14 cellular contexts compared by ENCODE assay signal in genomic region chr9:1434082-1434481, GRCh38.
DNase-seq lines count a peak whose midpoint lies in the region; ATAC-seq and TF ChIP-seq lines count a peak whose summit lies in the region.
"Had no signal": no experiment of that assay in that cellular context is flagged by ENCODE, and none has a peak within 500 bp of the region (broad histone marks: within the 10 kb centered on the region; RNA-seq: fewer than 3 reads in every experiment).

No MANE protein-coding gene starts in this region.

- no peak overlapping the region for H3K4me3 Mint-ChIP-seq in GM23338
- no peak overlapping the region for H3K4me3 Mint-ChIP-seq in activated naive CD8-positive, alpha-beta T cell treated with anti-CD3 and anti-CD28 coated beads for 36 hours
- H3K4me3 Mint-ChIP-seq: activated CD8-positive, alpha-beta T cell treated with anti-CD3 and anti-CD28 coated beads for 36 hours had no signal

- no peaks in the 10 kb centered on the region for H3K9me2 ChIP-seq in GM23338 (ENCODE audit: insufficient read depth)

- H3F3A ChIP-seq in GM23338 (replicated peaks; ENCODE audit: low read depth), result no peaks in the 10 kb centered on the region

- peaks cover 3% of the 10 kb centered on the region; the same call in 1 of the 2 replicates for H3K4me1 ChIP-seq in GM23338 (ENCODE audit: insufficient read depth)
- H3K4me1 ChIP-seq: breast epithelium, heart right ventricle had no signal

- H3K4me3 ChIP-seq in GM23338, result no peak overlapping the region
- H3K4me3 ChIP-seq: breast epithelium, heart right ventricle had no signal

- peaks cover 5% of the 10 kb centered on the region for H3K27me3 Mint-ChIP-seq in GM23338 (ENCODE audit: insufficient read depth, low read depth, poor library complexity)
- H3K27me3 Mint-ChIP-seq in activated naive CD8-positive, alpha-beta T cell treated with anti-CD3 and anti-CD28 coated beads for 36 hours, result peaks cover 13% of the 10 kb centered on the region

- H3K36me3 Mint-ChIP-seq in GM23338 (ENCODE audit: low read depth), result no peaks in the 10 kb centered on the region; the same call in 2 of the 3 replicates
- no peaks in the 10 kb centered on the region for H3K36me3 Mint-ChIP-seq in activated naive CD8-positive, alpha-beta T cell treated with anti-CD3 and anti-CD28 coated beads for 36 hours

- no peaks in the 10 kb centered on the region for H3K36me3 ChIP-seq in GM23338 (ENCODE audit: insufficient read depth)
- H3K36me3 ChIP-seq: breast epithelium, heart right ventricle had no signal

- no peak overlapping the region; the same call in 1 of the 2 replicates for H3K27ac Mint-ChIP-seq in GM23338
- no peak overlapping the region for H3K27ac Mint-ChIP-seq in activated naive CD8-positive, alpha-beta T cell treated with anti-CD3 and anti-CD28 coated beads for 36 hours
- H3K27ac Mint-ChIP-seq: activated CD8-positive, alpha-beta T cell treated with anti-CD3 and anti-CD28 coated beads for 36 hours had no signal

- ATAC-seq in GM23338, result no peak
- ATAC-seq: activated CD8-positive, alpha-beta T cell treated with anti-CD3 and anti-CD28 coated beads for 36 hours; heart right ventricle; left ventricle myocardium superior had no signal

- H2AFZ ChIP-seq in GM23338, result no peak overlapping the region; the same call in 1 of the 2 replicates

- peaks cover 9% of the 10 kb centered on the region; the same call in 2 of the 3 replicates for H3K4me1 Mint-ChIP-seq in GM23338
- H3K4me1 Mint-ChIP-seq in activated naive CD8-positive, alpha-beta T cell treated with anti-CD3 and anti-CD28 coated beads for 36 hours, result no peaks in the 10 kb centered on the region

- H3K9me3 Mint-ChIP-seq in GM23338, result no peaks in the 10 kb centered on the region
- H3K9me3 Mint-ChIP-seq in activated naive CD8-positive, alpha-beta T cell treated with anti-CD3 and anti-CD28 coated beads for 36 hours, result no peaks in the 10 kb centered on the region
- H3K9me3 Mint-ChIP-seq: activated CD8-positive, alpha-beta T cell treated with anti-CD3 and anti-CD28 coated beads for 36 hours had no signal

- no peak overlapping the region for H3K4me2 ChIP-seq in GM23338
- H3K4me2 ChIP-seq: KMS-11 had no signal

- no peaks in the 10 kb centered on the region for H3K27me3 ChIP-seq in GM23338 (ENCODE audit: insufficient read depth)
- H3K27me3 ChIP-seq: breast epithelium, heart right ventricle had no signal

- H3K79me2 ChIP-seq in GM23338 (replicated peaks; ENCODE audit: insufficient read depth), result no peaks in the 10 kb centered on the region

- DNase-seq in GM23338 (ENCODE audit: low spot score) (peak; percentile 37), left kidney (ENCODE audit: low read depth, low spot score) (peak; percentile 36), NCI-H146 (lab: John Stamatoyannopoulos, UW) (no peak)
- DNase-seq in activated naive CD8-positive, alpha-beta T cell treated with anti-CD3 and anti-CD28 coated beads for 36 hours, result no peak
- DNase-seq in activated CD4-positive, alpha-beta T cell treated with anti-CD3 and anti-CD28 coated beads for 4 hours, result no peak
- DNase-seq in stimulated activated naive CD4-positive, alpha-beta T cell (lab: John Stamatoyannopoulos, UW), result no peak
- DNase-seq: activated CD8-positive, alpha-beta T cell treated with anti-CD3 and anti-CD28 coated beads for 36 hours; activated gamma-delta T cell; heart right ventricle; left ventricle myocardium superior had no signal

- no peak overlapping the region for H3K27ac ChIP-seq in C4-2B
- H3K27ac ChIP-seq in GM23338 (ENCODE audit: low read depth), result no peak overlapping the region
- no peak overlapping the region for H3K27ac ChIP-seq in VCaP
- H3K27ac ChIP-seq: breast epithelium, heart right ventricle, KMS-11 had no signal

- peak; percentile 56 for TF ChIP-seq CTCF in C4-2B (conservative IDR thresholded peaks at IDR 0.05)
- peak in 1 of 2 experiments; percentile 39; a peak in 2 of 4 replicates for TF ChIP-seq CTCF in GM23338 (conservative IDR thresholded peaks at IDR 0.05; ENCODE audit: low read depth in 2 of 2)
- TF ChIP-seq CTCF in VCaP (conservative IDR thresholded peaks at IDR 0.05), result peak; percentile 29; the same call in 1 of the 2 replicates

- no peaks in the 10 kb centered on the region for H4K20me1 ChIP-seq in GM23338 (replicated peaks; ENCODE audit: insufficient read depth)

TF ChIP-seq in GM23338, 12 proteins besides CTCF, POLR2A, EP300 and RAD21:
- TF ChIP-seq NANOG (IDR thresholded peaks at IDR 0.05; ENCODE audit: borderline replicate concordance), result no peak
- TF ChIP-seq ZNF331 (CRISPR knock-in tag; IDR thresholded peaks at IDR 0.05; ENCODE audit: low read depth), result no peak
- no peak for TF ChIP-seq CREB1 (CRISPR knock-in tag; IDR thresholded peaks at IDR 0.05; ENCODE audit: low read depth)
- no peak for TF ChIP-seq EZH2 (IDR thresholded peaks at IDR 0.05; ENCODE audit: low read depth, unreplicated experiment)
- TF ChIP-seq JUNB (IDR thresholded peaks at IDR 0.05; ENCODE audit: unreplicated experiment), result no peak
- TF ChIP-seq EZH2phosphoT487 (IDR thresholded peaks at IDR 0.05; ENCODE audit: unreplicated experiment), result no peak
- no peak for TF ChIP-seq STAT1 (IDR thresholded peaks at IDR 0.05; ENCODE audit: unreplicated experiment)
- no peak for TF ChIP-seq REST (IDR thresholded peaks at IDR 0.05; ENCODE audit: unreplicated experiment)

Comparison
In these comparisons a context has a peak if more than half of its experiments do, and no peak if none do; other contexts are left out.
1. DNase-seq: peak in GM23338 (single experiment) and left kidney (single experiment); none in activated naive CD8-positive, alpha-beta T cell treated with anti-CD3 and anti-CD28 coated beads for 36 hours (single experiment), NCI-H146 (single experiment), activated CD4-positive, alpha-beta T cell treated with anti-CD3 and anti-CD28 coated beads for 4 hours (0 of 2) and stimulated activated naive CD4-positive, alpha-beta T cell (0 of 6).